In the genomic region with DNA sequence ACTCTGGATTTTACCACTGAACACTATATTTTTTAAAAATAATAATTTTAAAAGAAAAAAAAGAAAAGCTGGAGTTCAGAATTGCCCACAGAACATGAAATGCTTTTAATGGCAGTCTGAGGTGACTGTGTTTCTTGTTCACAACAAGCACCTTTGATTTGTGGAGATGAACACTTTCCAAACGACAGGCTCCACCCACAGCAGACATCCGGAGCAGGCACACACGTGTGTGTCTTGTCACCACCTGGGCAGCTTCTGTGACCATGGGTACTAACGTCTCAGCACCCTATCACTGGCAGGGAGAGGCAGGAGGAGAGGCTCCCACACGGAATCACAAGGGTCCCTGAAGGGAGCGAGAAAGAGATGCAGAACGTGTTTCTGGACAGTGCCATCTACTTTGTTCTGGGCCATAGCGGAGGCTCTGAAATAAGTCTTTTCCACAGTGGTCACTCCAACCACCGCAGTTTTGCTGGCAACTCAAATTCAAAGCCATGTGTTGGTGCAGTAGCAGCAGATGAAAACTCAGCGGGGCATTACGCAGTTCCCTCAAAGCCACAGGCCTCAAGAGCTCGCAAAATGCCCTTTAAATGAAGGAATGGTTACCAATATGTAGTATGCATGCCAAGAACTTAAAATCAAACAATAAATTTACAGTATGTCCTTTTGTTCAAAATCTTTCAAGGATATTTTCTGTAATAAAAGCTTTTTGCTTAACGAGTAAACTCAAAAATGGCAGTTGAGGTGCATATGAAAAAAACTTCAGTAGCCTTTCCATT, we compare ENCODE assay signal across 23 cellular contexts.
"Had no signal": no experiment of that assay in that cellular context is flagged by ENCODE, and none has a peak within 500 bp of the region (broad histone marks: within the 10 kb centered on the region; RNA-seq: fewer than 3 reads in every experiment).

No MANE protein-coding gene starts in this region.

- H3K36me3 ChIP-seq: pancreas, tibial nerve, WERI-Rb-1 had no signal

- H3K27ac ChIP-seq: coronary artery, dorsolateral prefrontal cortex, tibial nerve, WERI-Rb-1 had no signal

- FAIRE-seq: frontal cortex, keratinocyte, pancreas, TTC549 had no signal

- H3K4me3 ChIP-seq: coronary artery, dorsolateral prefrontal cortex, pancreas, tibial nerve had no signal

- DNase-seq: activated CD4-positive, alpha-beta T cell treated with anti-CD3 and anti-CD28 coated beads for 48 hours; activated CD4-positive, alpha-beta T cell treated with anti-CD3 and anti-CD28 coated beads, Interleukin-2, amount 50 U/mL, for 48 hours; activated CD8-positive, alpha-beta memory T cell treated with anti-CD3 and anti-CD28 coated beads for 24 hours; activated effector memory CD4-positive, alpha-beta T cell treated with Interleukin-2 at 50 U/mL for 16 hours; activated naive CD4-positive, alpha-beta T cell treated with Interleukin-2 at 50 U/mL for 16 hours; anterior cingulate cortex; effector memory CD4-positive, alpha-beta T cell; left cardiac atrium; mammary epithelial cell; naive B cell; nephron progenitor cell; pancreas; right cardiac atrium; stimulated activated CD4-positive, alpha-beta T cell treated with anti-CD3 and anti-CD28 coated beads, Interleukin-2, amount 100 ng/mL, for 48 hours; stimulated activated naive CD4-positive, alpha-beta T cell treated with Interleukin-2 at 50 U/mL for 16 hours; T-helper 9 cell; WERI-Rb-1 had no signal

- H3K9me3 ChIP-seq: pancreas, tibial nerve had no signal
